In genomic region chr2:224241812-224242211, GRCh38 we compare ENCODE assay signal across 27 cellular contexts.
"Had no signal": no experiment of that assay in that cellular context is flagged by ENCODE, and none has a peak within 500 bp of the region (broad histone marks: within the 10 kb centered on the region; RNA-seq: fewer than 3 reads in every experiment).

No MANE protein-coding gene starts in this region.

- H3K27ac Mint-ChIP-seq: naive thymus-derived CD4-positive, alpha-beta T cell; natural killer cell treated with Interleukin-12 subunit alpha and Interleukin-12 subunit beta and Interleukin-15 and Interleukin-18, amount 100 ng/mL, for 72 hours; stimulated activated naive B cell treated with anti-CD40 and anti-IgM and Interleukin-4, amounts not matched to agents 10 μg/mL and 1 μg/mL and 100 μg/mL, for 72 hours had no signal

- H3K27me3 ChIP-seq: pancreas, sigmoid colon, testis, thyroid gland, transverse colon, upper lobe of left lung had no signal

- H3K27ac ChIP-seq: heart left ventricle, left ventricle myocardium inferior, pancreas, prostate gland, sigmoid colon, stomach, thyroid gland, transverse colon, upper lobe of left lung had no signal

- DNase-seq: heart left ventricle; islet precursor cell; left ventricle myocardium inferior; midbrain; mucosa of descending colon; naive thymus-derived CD4-positive, alpha-beta T cell; nucleus accumbens; pancreas; posterior cingulate gyrus; retina; right cardiac atrium; sigmoid colon; stimulated activated CD4-positive, alpha-beta T cell treated with anti-CD3 and anti-CD28 coated beads, Interleukin-1b, Interleukin-23, amount 100 ng/mL, for 48 hours; stimulated activated CD4-positive, alpha-beta T cell treated with anti-CD3 and anti-CD28 coated beads, Interleukin-2, amount 100 ng/mL, for 48 hours; stimulated activated CD4-positive, alpha-beta T cell treated with anti-CD3 and anti-CD28 coated beads, Interleukin-4, amount 100 ng/mL, for 4 hours; stimulated activated CD8-positive, alpha-beta memory T cell treated with anti-CD3 and anti-CD28 coated beads, Interleukin-4, amount 100 ng/mL, for 48 hours; stimulated activated naive B cell treated with anti-CD40 and anti-IgM and Interleukin-4, amounts not matched to agents 10 μg/mL and 1 μg/mL and 100 μg/mL, for 72 hours; stimulated activated naive CD8-positive, alpha-beta T cell treated with anti-CD3 and anti-CD28 coated beads, Interleukin-15, Interleukin-2, amounts not matched to agents 100 U/mL and 50 U/mL, for 24 hours; stomach; testis; thyroid gland; transverse colon; upper lobe of left lung had no signal

- H3K4me3 ChIP-seq: heart left ventricle, left ventricle myocardium inferior, lung, mucosa of descending colon, pancreas, prostate gland, sigmoid colon, stomach, testis, thyroid gland, transverse colon, upper lobe of left lung had no signal

- H3K36me3 ChIP-seq: heart left ventricle, left ventricle myocardium inferior, pancreas, prostate gland, sigmoid colon, stomach, thyroid gland, transverse colon, upper lobe of left lung had no signal

- H3K4me3 Mint-ChIP-seq: naive thymus-derived CD4-positive, alpha-beta T cell; natural killer cell treated with Interleukin-12 subunit alpha and Interleukin-12 subunit beta and Interleukin-15 and Interleukin-18, amount 100 ng/mL, for 72 hours; neural crest cell; stimulated activated naive B cell treated with anti-CD40 and anti-IgM and Interleukin-4, amounts not matched to agents 10 μg/mL and 1 μg/mL and 100 μg/mL, for 72 hours had no signal

- H3K4me1 Mint-ChIP-seq: naive thymus-derived CD4-positive, alpha-beta T cell; neural crest cell; stimulated activated naive B cell treated with anti-CD40 and anti-IgM and Interleukin-4, amounts not matched to agents 10 μg/mL and 1 μg/mL and 100 μg/mL, for 72 hours had no signal

- H3K9me3 Mint-ChIP-seq: natural killer cell treated with Interleukin-12 subunit alpha and Interleukin-12 subunit beta and Interleukin-15 and Interleukin-18, amount 100 ng/mL, for 72 hours; neural crest cell had no signal

- H3K9me3 ChIP-seq: heart left ventricle, mucosa of descending colon, pancreas, prostate gland, sigmoid colon, stomach, testis, thyroid gland, transverse colon, upper lobe of left lung had no signal

- ATAC-seq: naive thymus-derived CD4-positive, alpha-beta T cell; natural killer cell treated with Interleukin-12 subunit alpha and Interleukin-12 subunit beta and Interleukin-15 and Interleukin-18, amount 100 ng/mL, for 72 hours; pancreas; stimulated activated naive B cell treated with anti-CD40 and anti-IgM and Interleukin-4, amounts not matched to agents 10 μg/mL and 1 μg/mL and 100 μg/mL, for 72 hours; stimulated activated naive CD8-positive, alpha-beta T cell treated with anti-CD3 and anti-CD28 coated beads, Interleukin-15, Interleukin-2, amounts not matched to agents 100 U/mL and 50 U/mL, for 24 hours had no signal

- H3K36me3 Mint-ChIP-seq: naive thymus-derived CD4-positive, alpha-beta T cell; natural killer cell treated with Interleukin-12 subunit alpha and Interleukin-12 subunit beta and Interleukin-15 and Interleukin-18, amount 100 ng/mL, for 72 hours; stimulated activated naive B cell treated with anti-CD40 and anti-IgM and Interleukin-4, amounts not matched to agents 10 μg/mL and 1 μg/mL and 100 μg/mL, for 72 hours had no signal

- H3K4me1 ChIP-seq: heart left ventricle, left ventricle myocardium inferior, pancreas, prostate gland, sigmoid colon, stomach, thyroid gland, transverse colon, upper lobe of left lung had no signal
